ENCODE assay signal across 27 cellular contexts in genomic region chr5:106017243-106017857, GRCh38.
"Had no signal": no experiment of that assay in that cellular context is flagged by ENCODE, and none has a peak within 500 bp of the region (broad histone marks: within the 10 kb centered on the region; RNA-seq: fewer than 3 reads in every experiment).

No MANE protein-coding gene starts in this region.

- H3K36me3 ChIP-seq: cardiac muscle cell, gastroesophageal sphincter, uterus had no signal

- H3K4me2 ChIP-seq: hepatocyte had no signal

- H3K9me3 ChIP-seq: gastroesophageal sphincter, uterus had no signal

- H3K9me3 Mint-ChIP-seq: mesothelial cell of epicardium, type B pancreatic cell had no signal

- H2AFZ ChIP-seq: hepatocyte had no signal

- H3K27me3 Mint-ChIP-seq: activated CD4-positive, alpha-beta T cell treated with anti-CD3 and anti-CD28 coated beads for 36 hours; activated CD8-positive, alpha-beta memory T cell treated with anti-CD3 and anti-CD28 coated beads, Interleukin-2, amount 10 ng/mL, durations not matched to agents 7 days and 5 days; activated naive CD4-positive, alpha-beta T cell treated with anti-CD3 and anti-CD28 coated beads, Interleukin-2, amount 50 U/mL, for 24 hours; activated naive CD8-positive, alpha-beta T cell treated with anti-CD3 and anti-CD28 coated beads, Interleukin-2, amount 50 U/mL, for 24 hours; effector memory CD8-positive, alpha-beta T cell; naive thymus-derived CD4-positive, alpha-beta T cell; stimulated activated naive CD8-positive, alpha-beta T cell treated with anti-CD3 and anti-CD28 coated beads, Interleukin-15, amount 100 ng/mL, for 72 hours; type B pancreatic cell had no signal

- H3K4me3 Mint-ChIP-seq: activated CD4-positive, alpha-beta T cell treated with anti-CD3 and anti-CD28 coated beads for 36 hours; activated CD8-positive, alpha-beta memory T cell treated with anti-CD3 and anti-CD28 coated beads, Interleukin-2, amount 10 ng/mL, durations not matched to agents 7 days and 5 days; activated CD8-positive, alpha-beta T cell treated with anti-CD3 and anti-CD28 coated beads, Interleukin-2, amount 10 ng/mL, durations not matched to agents 7 days and 5 days; activated naive CD4-positive, alpha-beta T cell treated with anti-CD3 and anti-CD28 coated beads, Interleukin-2, amount 50 U/mL, for 24 hours; activated naive CD8-positive, alpha-beta T cell treated with anti-CD3 and anti-CD28 coated beads, Interleukin-2, amount 50 U/mL, for 24 hours; effector memory CD8-positive, alpha-beta T cell; mesothelial cell of epicardium; naive thymus-derived CD4-positive, alpha-beta T cell; neural crest cell; stimulated activated naive CD8-positive, alpha-beta T cell treated with anti-CD3 and anti-CD28 coated beads, Interleukin-15, amount 100 ng/mL, for 72 hours; type B pancreatic cell had no signal

- H3K27me3 ChIP-seq: cardiac muscle cell, gastroesophageal sphincter, hepatocyte, uterus had no signal

- H3K27ac ChIP-seq: cardiac muscle cell, gastroesophageal sphincter, hepatocyte, uterus had no signal

- H3K4me1 ChIP-seq: gastroesophageal sphincter, uterus had no signal

- DNase-seq: activated CD4-positive, alpha-beta T cell treated with anti-CD3 and anti-CD28 coated beads for 36 hours; activated CD4-positive, CD25-positive, alpha-beta regulatory T cell; activated CD8-positive, alpha-beta memory T cell treated with anti-CD3 and anti-CD28 coated beads, Interleukin-2, amount 10 ng/mL, durations not matched to agents 7 days and 5 days; activated CD8-positive, alpha-beta T cell treated with anti-CD3 and anti-CD28 coated beads, Interleukin-2, amount 10 ng/mL, durations not matched to agents 7 days and 5 days; activated naive CD8-positive, alpha-beta T cell treated with anti-CD3 and anti-CD28 coated beads, Interleukin-2, amount 50 U/mL, for 24 hours; activated T-cell treated with anti-CD3 and anti-CD28 coated beads, Interleukin-2, amount 50 U/mL, for 48 hours; anterior cingulate cortex; cortex of kidney; effector memory CD8-positive, alpha-beta T cell; erythroblast; naive thymus-derived CD4-positive, alpha-beta T cell; posterior cingulate gyrus; right cardiac atrium; stimulated activated CD4-positive, alpha-beta T cell treated with anti-CD3 and anti-CD28 coated beads, Interleukin-12 subunit alpha, Interleukin-12 subunit beta, amount 100 ng/mL, for 4 hours; stimulated activated CD4-positive, alpha-beta T cell treated with anti-CD3 and anti-CD28 coated beads, Interleukin-4, amount 100 ng/mL, for 1 hour; stimulated activated naive CD8-positive, alpha-beta T cell treated with anti-CD3 and anti-CD28 coated beads, Interleukin-15, amount 100 ng/mL, for 72 hours; substantia nigra; T-helper 2 cell; uterus had no signal

- H3K27ac Mint-ChIP-seq: activated CD4-positive, alpha-beta T cell treated with anti-CD3 and anti-CD28 coated beads for 36 hours; activated CD8-positive, alpha-beta memory T cell treated with anti-CD3 and anti-CD28 coated beads, Interleukin-2, amount 10 ng/mL, durations not matched to agents 7 days and 5 days; activated CD8-positive, alpha-beta T cell treated with anti-CD3 and anti-CD28 coated beads, Interleukin-2, amount 10 ng/mL, durations not matched to agents 7 days and 5 days; activated naive CD4-positive, alpha-beta T cell treated with anti-CD3 and anti-CD28 coated beads, Interleukin-2, amount 50 U/mL, for 24 hours; activated naive CD8-positive, alpha-beta T cell treated with anti-CD3 and anti-CD28 coated beads, Interleukin-2, amount 50 U/mL, for 24 hours; activated T-helper 2 cell treated with anti-CD3 and anti-CD28 coated beads, Interferon-gamma antibody, Interleukin-2, Interleukin-4, amounts not matched to agents 10 μg/mL and 5 μg/mL and 100 μg/mL, durations not matched to agents 14 hours and 24 hours and 36 hours; effector memory CD8-positive, alpha-beta T cell; mesothelial cell of epicardium; naive thymus-derived CD4-positive, alpha-beta T cell; stimulated activated naive CD8-positive, alpha-beta T cell treated with anti-CD3 and anti-CD28 coated beads, Interleukin-15, amount 100 ng/mL, for 72 hours; type B pancreatic cell had no signal

- H3K36me3 Mint-ChIP-seq: activated CD8-positive, alpha-beta memory T cell treated with anti-CD3 and anti-CD28 coated beads, Interleukin-2, amount 10 ng/mL, durations not matched to agents 7 days and 5 days; activated naive CD4-positive, alpha-beta T cell treated with anti-CD3 and anti-CD28 coated beads, Interleukin-2, amount 50 U/mL, for 24 hours; mesothelial cell of epicardium; naive thymus-derived CD4-positive, alpha-beta T cell; type B pancreatic cell had no signal

- H3K79me2 ChIP-seq: hepatocyte had no signal

- H3K4me3 ChIP-seq: cardiac muscle cell, gastroesophageal sphincter, hepatocyte, uterus had no signal

- ATAC-seq: activated CD4-positive, alpha-beta T cell treated with anti-CD3 and anti-CD28 coated beads for 36 hours; activated CD8-positive, alpha-beta memory T cell treated with anti-CD3 and anti-CD28 coated beads, Interleukin-2, amount 10 ng/mL, durations not matched to agents 7 days and 5 days; activated CD8-positive, alpha-beta T cell treated with anti-CD3 and anti-CD28 coated beads, Interleukin-2, amount 10 ng/mL, durations not matched to agents 7 days and 5 days; activated naive CD8-positive, alpha-beta T cell treated with anti-CD3 and anti-CD28 coated beads, Interleukin-2, amount 50 U/mL, for 24 hours; effector memory CD8-positive, alpha-beta T cell; gastroesophageal sphincter; naive thymus-derived CD4-positive, alpha-beta T cell; right cardiac atrium; stimulated activated naive CD8-positive, alpha-beta T cell treated with anti-CD3 and anti-CD28 coated beads, Interleukin-15, amount 100 ng/mL, for 72 hours had no signal

- H3K4me1 Mint-ChIP-seq: activated CD4-positive, alpha-beta T cell treated with anti-CD3 and anti-CD28 coated beads for 36 hours; activated CD8-positive, alpha-beta memory T cell treated with anti-CD3 and anti-CD28 coated beads, Interleukin-2, amount 10 ng/mL, durations not matched to agents 7 days and 5 days; activated naive CD4-positive, alpha-beta T cell treated with anti-CD3 and anti-CD28 coated beads, Interleukin-2, amount 50 U/mL, for 24 hours; activated naive CD8-positive, alpha-beta T cell treated with anti-CD3 and anti-CD28 coated beads, Interleukin-2, amount 50 U/mL, for 24 hours; naive thymus-derived CD4-positive, alpha-beta T cell; neural crest cell; stimulated activated naive CD8-positive, alpha-beta T cell treated with anti-CD3 and anti-CD28 coated beads, Interleukin-15, amount 100 ng/mL, for 72 hours had no signal
